10 cellular contexts compared by ENCODE assay signal in genomic region chr3:62622553-62623174, GRCh38.
DNase-seq lines count a peak whose midpoint lies in the region; ATAC-seq and TF ChIP-seq lines count a peak whose summit lies in the region.
"Had no signal": no experiment of that assay in that cellular context is flagged by ENCODE, and none has a peak within 500 bp of the region (broad histone marks: within the 10 kb centered on the region; RNA-seq: fewer than 3 reads in every experiment).

No MANE protein-coding gene starts in this region.

- H3K9me3 ChIP-seq in psoas muscle, result no peaks in the 10 kb centered on the region

- no peak overlapping the region for H3K27ac Mint-ChIP-seq in activated naive CD4-positive, alpha-beta T cell treated with anti-CD3 and anti-CD28 coated beads for 36 hours
- H3K27ac Mint-ChIP-seq: dendritic cell treated with granulocyte-macrophage colony-stimulating factor and Interleukin-4, amounts not matched to agents 40 ng/mL and 50 ng/mL, for 4 days; stimulated activated naive B cell treated with anti-CD40 and anti-IgM and Interleukin-4, amounts not matched to agents 10 μg/mL and 1 μg/mL and 100 μg/mL, for 72 hours had no signal

- CTCF ChIA-PET in activated naive CD4-positive, alpha-beta T cell treated with anti-CD3 and anti-CD28 coated beads for 36 hours (lab: Charles Lee), result interaction anchor here (0.7 to 1.2 kb wide), 5 partner anchors 13 to 644 kb away, joined by 3 to 4 read pairs (median 3); no protein-coding TSS in a partner anchor

- no peak overlapping the region for H3K27ac ChIP-seq in foreskin keratinocyte
- H3K27ac ChIP-seq in psoas muscle, result no peak overlapping the region

- H3K4me1 ChIP-seq in foreskin keratinocyte (no peaks in the 10 kb centered on the region), psoas muscle (no peaks in the 10 kb centered on the region)

- ATAC-seq in SK-N-SH treated with all-trans-retinoic acid at 6 μM for 48 hours, result peak; percentile 83
- peak; percentile 62 for ATAC-seq in foreskin keratinocyte
- ATAC-seq in psoas muscle, result peak in 1 of 4 donors; percentile 59
- ATAC-seq in GM19395 (IDR thresholded peaks at IDR 0.05; ENCODE audit: unreplicated experiment), result no peak
- ATAC-seq in HG02870 (IDR thresholded peaks at IDR 0.05; ENCODE audit: unreplicated experiment), result no peak

- no peak overlapping the region for H3K4me3 Mint-ChIP-seq in activated naive CD4-positive, alpha-beta T cell treated with anti-CD3 and anti-CD28 coated beads for 36 hours
- H3K4me3 Mint-ChIP-seq: dendritic cell treated with granulocyte-macrophage colony-stimulating factor and Interleukin-4, amounts not matched to agents 40 ng/mL and 50 ng/mL, for 4 days; stimulated activated naive B cell treated with anti-CD40 and anti-IgM and Interleukin-4, amounts not matched to agents 10 μg/mL and 1 μg/mL and 100 μg/mL, for 72 hours had no signal

- H3K36me3 Mint-ChIP-seq in activated naive CD4-positive, alpha-beta T cell treated with anti-CD3 and anti-CD28 coated beads for 36 hours (ENCODE audit: low read depth), result no peaks in the 10 kb centered on the region
- H3K36me3 Mint-ChIP-seq: stimulated activated naive B cell treated with anti-CD40 and anti-IgM and Interleukin-4, amounts not matched to agents 10 μg/mL and 1 μg/mL and 100 μg/mL, for 72 hours had no signal

- in situ Hi-C loops in KBM-7 (cut with MboI; ENCODE audit: low pct_unique_long_range_greater_than_20kb, low sequenced_read_pairs), result no loop called here

- H3K4me1 Mint-ChIP-seq in activated naive CD4-positive, alpha-beta T cell treated with anti-CD3 and anti-CD28 coated beads for 36 hours (ENCODE audit: low read depth), result no peaks in the 10 kb centered on the region
- H3K4me1 Mint-ChIP-seq: stimulated activated naive B cell treated with anti-CD40 and anti-IgM and Interleukin-4, amounts not matched to agents 10 μg/mL and 1 μg/mL and 100 μg/mL, for 72 hours had no signal

- intact Hi-C loops in activated naive CD4-positive, alpha-beta T cell treated with anti-CD3 and anti-CD28 coated beads for 36 hours (cut with micrococcal nuclease), result loop anchor here (1.0 to 5.0 kb wide), 4 partner anchors 570 to 1196 kb away; partner anchors contain the start of gene C3orf49
- intact Hi-C loops in psoas muscle (cut with DNase I), result loop anchor here (2.0 to 10.0 kb wide), 3 partner anchors 602 to 1192 kb away; partner anchors contain the start of gene C3orf49 (in 1 of the 2)

- H3K27me3 ChIP-seq in foreskin keratinocyte (peaks cover 3% of the 10 kb centered on the region), psoas muscle (ENCODE audit: insufficient read depth in 3 of 3, low read length in 2 of 3) (no peaks in the 10 kb centered on the region)

- peak; percentile 4 for DNase-seq in activated naive CD4-positive, alpha-beta T cell treated with anti-CD3 and anti-CD28 coated beads for 36 hours
- DNase-seq in activated naive CD4-positive, alpha-beta T cell treated with anti-CD3 and anti-CD28 coated beads, Interleukin-2, amount 50 U/mL, for 16 hours, result no peak
- peak; percentile 69 for DNase-seq in KBM-7
- DNase-seq in foreskin keratinocyte, result peak in 1 of 2 donors; percentile 40
- DNase-seq in psoas muscle, result no peak
- DNase-seq: stimulated activated naive B cell treated with anti-CD40 and anti-IgM and Interleukin-4, amounts not matched to agents 10 μg/mL and 1 μg/mL and 100 μg/mL, for 72 hours had no signal

- TF ChIP-seq CTCF in foreskin keratinocyte (conservative IDR thresholded peaks at IDR 0.05), result peak; percentile 86
- peak; percentile 57 for TF ChIP-seq CTCF in psoas muscle (IDR thresholded peaks at IDR 0.05)

- H3K27me3 Mint-ChIP-seq in activated naive CD4-positive, alpha-beta T cell treated with anti-CD3 and anti-CD28 coated beads for 36 hours (ENCODE audit: low read depth), result peaks cover 26% of the 10 kb centered on the region

- no peaks in the 10 kb centered on the region for H3K36me3 ChIP-seq in psoas muscle (ENCODE audit: insufficient read depth in 1 of 2, low read depth in 1 of 2)

- no peak overlapping the region for H3K4me3 ChIP-seq in psoas muscle

- WGBS in psoas muscle, 3 donors, result 48 to 51% (median 49%) methylated on average over 5 of the region's 5 CpGs

- no peaks in the 10 kb centered on the region for H3K9me3 Mint-ChIP-seq in activated naive CD4-positive, alpha-beta T cell treated with anti-CD3 and anti-CD28 coated beads for 36 hours
- H3K9me3 Mint-ChIP-seq: dendritic cell treated with granulocyte-macrophage colony-stimulating factor and Interleukin-4, amounts not matched to agents 40 ng/mL and 50 ng/mL, for 4 days; stimulated activated naive B cell treated with anti-CD40 and anti-IgM and Interleukin-4, amounts not matched to agents 10 μg/mL and 1 μg/mL and 100 μg/mL, for 72 hours had no signal

TF ChIP-seq in SK-N-SH treated with all-trans-retinoic acid at 6 μM for 48 hours, 23 proteins besides CTCF, POLR2A, EP300 and RAD21:
- TF ChIP-seq POU6F1 (CRISPR knock-in tag; IDR thresholded peaks at IDR 0.05; ENCODE audit: borderline replicate concordance, low read depth) (no peak), SNAI2 (CRISPR knock-in tag; IDR thresholded peaks at IDR 0.05) (no peak), ARNTL (CRISPR knock-in tag; IDR thresholded peaks at IDR 0.05; ENCODE audit: borderline replicate concordance, low read depth) (no peak), OSR1 (CRISPR knock-in tag; IDR thresholded peaks at IDR 0.05) (no peak), ZNF565 (CRISPR knock-in tag; conservative IDR thresholded peaks at IDR 0.05; ENCODE audit: low read depth) (no peak), ISL1 (CRISPR knock-in tag; IDR thresholded peaks at IDR 0.05) (no peak), GLIS3 (CRISPR knock-in tag; IDR thresholded peaks at IDR 0.05) (no peak), ESRRG (CRISPR knock-in tag; IDR thresholded peaks at IDR 0.05) (no peak), CSDC2 (CRISPR knock-in tag; IDR thresholded peaks at IDR 0.05) (no peak)
- TF ChIP-seq, protein P1, sequence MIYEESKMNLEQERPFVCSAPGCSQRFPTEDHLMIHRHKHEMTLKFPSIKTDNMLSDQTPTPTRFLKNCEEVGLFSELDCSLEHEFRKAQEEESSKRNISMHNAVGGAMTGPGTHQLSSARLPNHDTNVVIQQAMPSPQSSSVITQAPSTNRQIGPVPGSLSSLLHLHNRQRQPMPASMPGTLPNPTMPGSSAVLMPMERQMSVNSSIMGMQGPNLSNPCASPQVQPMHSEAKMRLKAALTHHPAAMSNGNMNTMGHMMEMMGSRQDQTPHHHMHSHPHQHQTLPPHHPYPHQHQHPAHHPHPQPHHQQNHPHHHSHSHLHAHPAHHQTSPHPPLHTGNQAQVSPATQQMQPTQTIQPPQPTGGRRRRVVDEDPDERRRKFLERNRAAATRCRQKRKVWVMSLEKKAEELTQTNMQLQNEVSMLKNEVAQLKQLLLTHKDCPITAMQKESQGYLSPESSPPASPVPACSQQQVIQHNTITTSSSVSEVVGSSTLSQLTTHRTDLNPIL (CRISPR knock-in tag; IDR thresholded peaks at IDR 0.05; ENCODE audit: low read depth), result no peak

Comparison
In these comparisons a context has a peak if more than half of its experiments do, and no peak if none do; other contexts are left out.
1. DNase-seq: peak in activated naive CD4-positive, alpha-beta T cell treated with anti-CD3 and anti-CD28 coated beads for 36 hours (single experiment) and KBM-7 (single experiment); none in activated naive CD4-positive, alpha-beta T cell treated with anti-CD3 and anti-CD28 coated beads, Interleukin-2, amount 50 U/mL, for 16 hours (single experiment) and psoas muscle (0 of 2).
2. ATAC-seq: peak in SK-N-SH treated with all-trans-retinoic acid at 6 μM for 48 hours (single experiment) and foreskin keratinocyte (single experiment); none in GM19395 (single experiment) and HG02870 (single experiment).